In genomic region chr19:49877020-49877878, GRCh38 we compare ENCODE assay signal across 1 cellular context.
TF ChIP-seq lines count a peak whose summit lies in the region.

TSS of gene AKT1S1 (minus strand) at chr19:49877355. CDS start at chr19:49873295, 4,060 bp downstream.
TSS of gene TBC1D17 (plus strand) at chr19:49877702. CDS start at chr19:49877724, 22 bp downstream.

TF ChIP-seq in K562, 482 proteins besides CTCF, POLR2A, EP300 and RAD21 (continued from another document and continues in another):
- TF ChIP-seq, protein P1, sequence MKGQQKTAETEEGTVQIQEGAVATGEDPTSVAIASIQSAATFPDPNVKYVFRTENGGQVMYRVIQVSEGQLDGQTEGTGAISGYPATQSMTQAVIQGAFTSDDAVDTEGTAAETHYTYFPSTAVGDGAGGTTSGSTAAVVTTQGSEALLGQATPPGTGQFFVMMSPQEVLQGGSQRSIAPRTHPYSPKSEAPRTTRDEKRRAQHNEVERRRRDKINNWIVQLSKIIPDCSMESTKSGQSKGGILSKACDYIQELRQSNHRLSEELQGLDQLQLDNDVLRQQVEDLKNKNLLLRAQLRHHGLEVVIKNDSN (CRISPR knock-in tag; IDR thresholded peaks at IDR 0.05): peak; percentile 100
- peak; percentile 74; the same call in 1 of the 2 replicates for TF ChIP-seq KLF6 (CRISPR knock-in tag; IDR thresholded peaks at IDR 0.05; ENCODE audit: borderline replicate concordance)
- peak in 1 of 2 experiments; percentile 85; a peak in 2 of 4 replicates for TF ChIP-seq KDM4B (IDR thresholded peaks at IDR 0.05; ENCODE audit: borderline replicate concordance in 2 of 2, low read depth in 1 of 2)
- TF ChIP-seq, protein P2, sequence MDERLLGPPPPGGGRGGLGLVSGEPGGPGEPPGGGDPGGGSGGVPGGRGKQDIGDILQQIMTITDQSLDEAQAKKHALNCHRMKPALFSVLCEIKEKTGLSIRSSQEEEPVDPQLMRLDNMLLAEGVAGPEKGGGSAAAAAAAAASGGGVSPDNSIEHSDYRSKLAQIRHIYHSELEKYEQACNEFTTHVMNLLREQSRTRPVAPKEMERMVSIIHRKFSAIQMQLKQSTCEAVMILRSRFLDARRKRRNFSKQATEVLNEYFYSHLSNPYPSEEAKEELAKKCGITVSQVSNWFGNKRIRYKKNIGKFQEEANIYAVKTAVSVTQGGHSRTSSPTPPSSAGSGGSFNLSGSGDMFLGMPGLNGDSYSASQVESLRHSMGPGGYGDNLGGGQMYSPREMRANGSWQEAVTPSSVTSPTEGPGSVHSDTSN (CRISPR knock-in tag; IDR thresholded peaks at IDR 0.05; ENCODE audit: low read depth): no peak
- TF ChIP-seq, protein P2 (tag; conservative IDR thresholded peaks at IDR 0.05; ENCODE audit: low read depth): 0 out of 2 replicates have a peak, but pooled peaks have one; percentile 17
- TF ChIP-seq NKRF (IDR thresholded peaks at IDR 0.05; ENCODE audit: borderline replicate concordance): peak; percentile 57; the same call in 1 of the 2 replicates
- no peak for TF ChIP-seq MCM3 (IDR thresholded peaks at IDR 0.05)
- peak; percentile 18; the same call in 1 of the 2 replicates for TF ChIP-seq ELF4 (CRISPR knock-in tag; IDR thresholded peaks at IDR 0.05)
- TF ChIP-seq CTBP1 (IDR thresholded peaks at IDR 0.05; ENCODE audit: borderline replicate concordance): no peak; the same call in 1 of the 2 replicates
- TF ChIP-seq, protein P3, sequence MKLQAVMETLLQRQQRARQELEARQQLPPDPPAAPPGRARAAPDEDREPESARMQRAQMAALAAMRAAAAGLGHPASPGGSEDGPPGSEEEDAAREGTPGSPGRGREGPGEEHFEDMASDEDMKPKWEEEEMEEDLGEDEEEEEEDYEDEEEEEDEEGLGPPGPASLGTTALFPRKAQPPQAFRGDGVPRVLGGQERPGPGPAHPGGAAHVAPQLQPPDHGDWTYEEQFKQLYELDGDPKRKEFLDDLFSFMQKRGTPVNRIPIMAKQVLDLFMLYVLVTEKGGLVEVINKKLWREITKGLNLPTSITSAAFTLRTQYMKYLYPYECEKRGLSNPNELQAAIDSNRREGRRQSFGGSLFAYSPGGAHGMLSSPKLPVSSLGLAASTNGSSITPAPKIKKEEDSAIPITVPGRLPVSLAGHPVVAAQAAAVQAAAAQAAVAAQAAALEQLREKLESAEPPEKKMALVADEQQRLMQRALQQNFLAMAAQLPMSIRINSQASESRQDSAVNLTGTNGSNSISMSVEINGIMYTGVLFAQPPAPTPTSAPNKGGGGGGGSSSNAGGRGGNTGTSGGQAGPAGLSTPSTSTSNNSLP (IDR thresholded peaks at IDR 0.05; ENCODE audit: borderline replicate concordance, low read depth, low read length): peak; percentile 50; the same call in 1 of the 2 replicates
- peak; percentile 55 for TF ChIP-seq ASH1L (IDR thresholded peaks at IDR 0.05; ENCODE audit: borderline replicate concordance, low read depth, partially characterized antibody)
- TF ChIP-seq MXI1 (IDR thresholded peaks at IDR 0.05; ENCODE audit: low read depth, low read length): peak; percentile 73
- TF ChIP-seq ZNF224 (CRISPR knock-in tag; IDR thresholded peaks at IDR 0.05): no peak
- TF ChIP-seq TCF7L2 (IDR thresholded peaks at IDR 0.05; ENCODE audit: low read depth, low read length): peak; percentile 99
- TF ChIP-seq E2F1 (CRISPR knock-in tag; IDR thresholded peaks at IDR 0.05): peak; percentile 23; the same call in 1 of the 2 replicates
- TF ChIP-seq TAF1 (IDR thresholded peaks at IDR 0.05; ENCODE audit: control insufficient read depth, extremely low read depth, insufficient read depth, low read length, severe bottlenecking): peak; percentile 65
- TF ChIP-seq ZNF644 (tag; IDR thresholded peaks at IDR 0.05; ENCODE audit: low read depth): peak; percentile 29
- no peak for TF ChIP-seq SP2 (IDR thresholded peaks at IDR 0.05; ENCODE audit: extremely low read depth, low read depth, low read length, poor library complexity, severe bottlenecking)
- no peak for TF ChIP-seq ZNF282 (CRISPR knock-in tag; IDR thresholded peaks at IDR 0.05)
- no peak for TF ChIP-seq RBM34 (IDR thresholded peaks at IDR 0.05; ENCODE audit: borderline replicate concordance, insufficient read depth, low read length)
- TF ChIP-seq MECOM (CRISPR knock-in tag; IDR thresholded peaks at IDR 0.05): no peak
- 0 out of 2 replicates have a peak, but pooled peaks have one; percentile 21 for TF ChIP-seq LCOR (CRISPR knock-in tag; IDR thresholded peaks at IDR 0.05)
- TF ChIP-seq RAD51 (IDR thresholded peaks at IDR 0.05; ENCODE audit: borderline replicate concordance, low read depth): peak; percentile 98
- peak; percentile 79 for TF ChIP-seq SPI1 (IDR thresholded peaks at IDR 0.05; ENCODE audit: borderline replicate concordance, low read depth, low read length)
- TF ChIP-seq ARID1B (IDR thresholded peaks at IDR 0.05): no peak
- TF ChIP-seq L3MBTL2 (IDR thresholded peaks at IDR 0.05): peak; percentile 91
- peak in 1 of 2 experiments; percentile 64; a peak in 2 of 4 replicates for TF ChIP-seq SIN3A (IDR thresholded peaks at IDR 0.05; ENCODE audit: borderline replicate concordance in 2 of 2, control insufficient read depth in 1 of 2, low read depth in 2 of 2, low read length in 2 of 2)
- TF ChIP-seq ILK (tag; IDR thresholded peaks at IDR 0.05; ENCODE audit: borderline replicate concordance, low read depth): no peak
- TF ChIP-seq SRSF1 (IDR thresholded peaks at IDR 0.05; ENCODE audit: low read depth, low read length): no peak
- peak; percentile 58 for TF ChIP-seq TBP (optimal IDR thresholded peaks at IDR 0.05; ENCODE audit: low read depth, low read length)
- TF ChIP-seq POLR2H (tag; IDR thresholded peaks at IDR 0.05; ENCODE audit: low read depth): peak; percentile 63
- no peak for TF ChIP-seq ZNF12 (CRISPR knock-in tag; IDR thresholded peaks at IDR 0.05)
- TF ChIP-seq ZFP1 (CRISPR knock-in tag; IDR thresholded peaks at IDR 0.05): no peak
- 0 out of 2 replicates have a peak, but pooled peaks have one; percentile 13 for TF ChIP-seq SMARCA4 (IDR thresholded peaks at IDR 0.05)
- peak; percentile 69; the same call in 1 of the 2 replicates for TF ChIP-seq PRMT5 (CRISPR knock-in tag; IDR thresholded peaks at IDR 0.05)
- TF ChIP-seq, protein P4, sequence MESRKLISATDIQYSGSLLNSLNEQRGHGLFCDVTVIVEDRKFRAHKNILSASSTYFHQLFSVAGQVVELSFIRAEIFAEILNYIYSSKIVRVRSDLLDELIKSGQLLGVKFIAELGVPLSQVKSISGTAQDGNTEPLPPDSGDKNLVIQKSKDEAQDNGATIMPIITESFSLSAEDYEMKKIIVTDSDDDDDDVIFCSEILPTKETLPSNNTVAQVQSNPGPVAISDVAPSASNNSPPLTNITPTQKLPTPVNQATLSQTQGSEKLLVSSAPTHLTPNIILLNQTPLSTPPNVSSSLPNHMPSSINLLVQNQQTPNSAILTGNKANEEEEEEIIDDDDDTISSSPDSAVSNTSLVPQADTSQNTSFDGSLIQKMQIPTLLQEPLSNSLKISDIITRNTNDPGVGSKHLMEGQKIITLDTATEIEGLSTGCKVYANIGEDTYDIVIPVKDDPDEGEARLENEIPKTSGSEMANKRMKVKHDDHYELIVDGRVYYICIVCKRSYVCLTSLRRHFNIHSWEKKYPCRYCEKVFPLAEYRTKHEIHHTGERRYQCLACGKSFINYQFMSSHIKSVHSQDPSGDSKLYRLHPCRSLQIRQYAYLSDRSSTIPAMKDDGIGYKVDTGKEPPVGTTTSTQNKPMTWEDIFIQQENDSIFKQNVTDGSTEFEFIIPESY (CRISPR knock-in tag; IDR thresholded peaks at IDR 0.05): 0 out of 2 replicates have a peak, but pooled peaks have one; percentile 8
- peak; percentile 91 for TF ChIP-seq SP1 (CRISPR knock-in tag; IDR thresholded peaks at IDR 0.05)
- peak; percentile 17; the same call in 1 of the 2 replicates for TF ChIP-seq HDAC2 (IDR thresholded peaks at IDR 0.05)
- TF ChIP-seq MEIS2 (IDR thresholded peaks at IDR 0.05; ENCODE audit: partially characterized antibody): peak; percentile 80
- peak; percentile 72 for TF ChIP-seq SMAD1 (IDR thresholded peaks at IDR 0.05; ENCODE audit: low read depth, low read length, partially characterized antibody)
- TF ChIP-seq ZC3H8 (IDR thresholded peaks at IDR 0.05): 0 out of 2 replicates have a peak, but pooled peaks have one; percentile 61
- TF ChIP-seq CHD4 (IDR thresholded peaks at IDR 0.05; ENCODE audit: insufficient read depth, insufficient replicate concordance, low read depth, low read length, poor library complexity, severe bottlenecking): no peak
- 0 out of 2 replicates have a peak, but pooled peaks have one; percentile 15 for TF ChIP-seq ZNF143 (CRISPR knock-in tag; IDR thresholded peaks at IDR 0.05)
- TF ChIP-seq NFE2 (IDR thresholded peaks at IDR 0.05; ENCODE audit: low read depth): peak; percentile 65
